ENCODE assay signal across 15 cellular contexts in the genomic region with DNA sequence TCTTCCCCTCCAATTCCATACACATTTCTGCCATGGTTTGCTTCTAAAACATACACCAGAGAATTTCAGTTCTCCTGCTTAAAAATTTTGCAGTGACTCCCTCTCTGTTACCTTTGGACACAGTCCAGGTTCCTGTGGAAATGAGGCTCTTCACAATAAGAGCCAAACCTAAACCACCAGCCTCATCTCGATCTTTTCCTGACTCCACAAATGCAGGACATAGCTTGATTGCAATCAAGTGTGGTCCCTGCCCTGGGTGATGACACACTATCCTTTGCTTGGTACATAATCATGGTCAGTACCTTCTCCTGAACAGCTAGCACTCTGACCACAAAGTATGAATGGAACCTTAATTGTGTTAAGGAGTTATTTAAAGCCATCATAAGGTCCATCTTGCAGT.
DNase-seq lines count a peak whose midpoint lies in the region; ATAC-seq, FAIRE-seq and TF ChIP-seq lines count a peak whose summit lies in the region.
"Had no signal": no experiment of that assay in that cellular context is flagged by ENCODE, and none has a peak within 500 bp of the region (broad histone marks: within the 10 kb centered on the region; RNA-seq: fewer than 3 reads in every experiment).

No MANE protein-coding gene starts in this region.

- intact Hi-C loops in right cardiac atrium (cut with DNase I) = no loop called here

- H3K36me3 ChIP-seq in brain microvascular endothelial cell (replicated peaks) = no peaks in the 10 kb centered on the region

- 35% methylated on average over 1 of the region's 1 CpG for WGBS in right cardiac atrium

- in situ Hi-C loops in brain microvascular endothelial cell (cut with HindIII; ENCODE audit: low pct_ligation_motif_present, low sequenced_read_pairs) = no loop called here

- H3K27ac ChIP-seq in brain microvascular endothelial cell (no peak overlapping the region), right cardiac atrium (ENCODE audit: low read length) (no peak overlapping the region)

- H3K4me3 ChIP-seq in brain microvascular endothelial cell (ENCODE audit: low read depth, low read length) (no peak overlapping the region), right cardiac atrium (ENCODE audit: low read length) (no peak overlapping the region)

- TF ChIP-seq CTCF in brain microvascular endothelial cell (IDR thresholded peaks at IDR 0.05; ENCODE audit: low read depth, low read length, missing control alignments) = no peak
- no peak for TF ChIP-seq CTCF in D721Med (IDR thresholded peaks at IDR 0.05; ENCODE audit: insufficient read depth, missing control alignments)

- no peaks in the 10 kb centered on the region for H3K9me3 ChIP-seq in right cardiac atrium (ENCODE audit: control insufficient read depth, low read length)
- H3K9me3 ChIP-seq: Caco-2 had no signal

- H3K27me3 ChIP-seq in brain microvascular endothelial cell (replicated peaks) = no peaks in the 10 kb centered on the region
- H3K27me3 ChIP-seq in right cardiac atrium (ENCODE audit: control insufficient read depth, insufficient read depth) = no peaks in the 10 kb centered on the region

- FAIRE-seq in D721Med (lab: Jason Lieb, UNC) = no peak
- FAIRE-seq: H1 had no signal

- ATAC-seq in right cardiac atrium = no peak

- H3K4me1 ChIP-seq in right cardiac atrium (ENCODE audit: control insufficient read depth, insufficient read depth, low read length) = no peaks in the 10 kb centered on the region
- H3K4me1 ChIP-seq: Caco-2 had no signal

- DNase-seq in Daoy (ENCODE audit: low read depth) = peak; percentile 55
- DNase-seq in NCI-H2029 treated with DMSO at 0.1 percent for 48 hours (lab: John Stamatoyannopoulos, UW) = peak; percentile 72
- DNase-seq in brain microvascular endothelial cell = peak; percentile 73
- peak; percentile 44 for DNase-seq in non-pigmented ciliary epithelial cell (ENCODE audit: low read depth)
- DNase-seq in NAMALWA (ENCODE audit: low spot score) = no peak
- no peak for DNase-seq in right cardiac atrium
- no peak for DNase-seq in GM19238 (ENCODE audit: insufficient read length, low spot score)
- DNase-seq in D721Med (ENCODE audit: insufficient read length, low spot score) = no peak
- DNase-seq: activated T-cell treated with anti-CD3 and anti-CD28 coated beads, Interleukin-2, amount 50 U/mL, for 48 hours; aorta; Caco-2; NCI-H1105; NCI-H526; substantia nigra had no signal

Comparison
In these comparisons a context has a peak if more than half of its experiments do, and no peak if none do; other contexts are left out.
1. DNase-seq: peak in Daoy (single experiment), NCI-H2029 treated with DMSO at 0.1 percent for 48 hours (single experiment), brain microvascular endothelial cell (single experiment) and non-pigmented ciliary epithelial cell (single experiment); none in NAMALWA (single experiment), right cardiac atrium (0 of 3), GM19238 (single experiment) and D721Med (single experiment).